13 cellular contexts compared by ENCODE assay signal in genomic region chr11:108278954-108279353, GRCh38. TPM values are rescaled to one million over a fixed set of nuclear protein-coding genes. Genes with fewer than 3 reads are reported as not detected.
DNase-seq lines count a peak whose midpoint lies in the region; ATAC-seq and TF ChIP-seq lines count a peak whose summit lies in the region.
"Had no signal": no experiment of that assay in that cellular context is flagged by ENCODE, and none has a peak within 500 bp of the region (broad histone marks: within the 10 kb centered on the region; RNA-seq: fewer than 3 reads in every experiment).

No MANE protein-coding gene starts in this region.

- peaks cover 89% of the 10 kb centered on the region for H3K36me3 Mint-ChIP-seq in activated T-helper 17 cell treated with anti-CD3 and anti-CD28 coated beads, Interleukin-2, amount 50 U/mL, for 72 hours (ENCODE audit: low read depth)
- H3K36me3 Mint-ChIP-seq in mesothelial cell of epicardium: peaks cover 36% of the 10 kb centered on the region

- peaks cover 32% of the 10 kb centered on the region for H3K4me1 Mint-ChIP-seq in activated T-helper 17 cell treated with anti-CD3 and anti-CD28 coated beads, Interleukin-2, amount 50 U/mL, for 72 hours
- H3K4me1 Mint-ChIP-seq in mesothelial cell of epicardium: peaks cover 30% of the 10 kb centered on the region

- H3K27ac Mint-ChIP-seq in activated T-helper 17 cell treated with anti-CD3 and anti-CD28 coated beads, Interleukin-2, amount 50 U/mL, for 72 hours: peak overlapping the region; percentile 68
- peak overlapping the region; percentile 94 for H3K27ac Mint-ChIP-seq in mesothelial cell of epicardium

- no peaks in the 10 kb centered on the region for H3K27me3 ChIP-seq in left ventricle myocardium inferior (ENCODE audit: low read depth)
- no peaks in the 10 kb centered on the region for H3K27me3 ChIP-seq in thoracic aorta (replicated peaks; ENCODE audit: insufficient read depth)
- H3K27me3 ChIP-seq: neutrophil had no signal

- DNase-seq in left ventricle myocardium inferior: no peak
- no peak for DNase-seq in left cardiac atrium
- no peak for DNase-seq in mesothelial cell of epicardium (ENCODE audit: low spot score in 2 of 2, unreplicated experiment in 2 of 2)
- DNase-seq in thoracic aorta (ENCODE audit: low spot score): no peak
- DNase-seq in NCI-H69 (lab: John Stamatoyannopoulos, UW): no peak
- no peak for DNase-seq in anterior cingulate cortex (lab: John Stamatoyannopoulos, UW)
- DNase-seq: DND-41; NCI-H1092; stimulated activated naive CD4-positive, alpha-beta T cell treated with Interleukin-2 at 50 U/mL for 16 hours had no signal

- H3K27me3 Mint-ChIP-seq in activated T-helper 17 cell treated with anti-CD3 and anti-CD28 coated beads, Interleukin-2, amount 50 U/mL, for 72 hours: no peaks in the 10 kb centered on the region
- no peaks in the 10 kb centered on the region for H3K27me3 Mint-ChIP-seq in mesothelial cell of epicardium (ENCODE audit: low read depth)

- TF ChIP-seq CTCF in left ventricle myocardium inferior (IDR thresholded peaks at IDR 0.05; ENCODE audit: borderline replicate concordance) (no peak), mesothelial cell of epicardium (IDR thresholded peaks at IDR 0.05; ENCODE audit: unreplicated experiment) (no peak), thoracic aorta (IDR thresholded peaks at IDR 0.05) (no peak)

- H3K4me1 ChIP-seq in left ventricle myocardium inferior (peaks cover 4% of the 10 kb centered on the region), thoracic aorta (ENCODE audit: control insufficient read depth in 1 of 2, low read depth in 2 of 2) (peaks cover 0 to 18% of the 10 kb centered on the region in 2 donors)

- ATAC-seq in left cardiac atrium (no peak), thoracic aorta (ENCODE audit: insufficient number of reproducible peaks, low FRiP score, low read depth) (no peak), HG03280 (IDR thresholded peaks at IDR 0.05; ENCODE audit: unreplicated experiment) (no peak)
- no peak for ATAC-seq in activated T-helper 17 cell treated with anti-CD3 and anti-CD28 coated beads, Interleukin-2, amount 50 U/mL, for 72 hours (replicated peaks)
- ATAC-seq: K562 had no signal

- H3K4me3 Mint-ChIP-seq in activated T-helper 17 cell treated with anti-CD3 and anti-CD28 coated beads, Interleukin-2, amount 50 U/mL, for 72 hours: no peak overlapping the region
- H3K4me3 Mint-ChIP-seq in mesothelial cell of epicardium: peak overlapping the region; percentile 15

- peaks cover 17% of the 10 kb centered on the region for H3K9me3 ChIP-seq in left ventricle myocardium inferior (replicated peaks)
- no peaks in the 10 kb centered on the region for H3K9me3 ChIP-seq in thoracic aorta
- H3K9me3 ChIP-seq: neutrophil had no signal

- H3K27ac ChIP-seq in left ventricle myocardium inferior (replicated peaks) (peak overlapping the region; percentile 60), thoracic aorta (peak overlapping the region; percentile 41 to 46)
- H3K27ac ChIP-seq: neutrophil had no signal

- intact Hi-C loops in left ventricle myocardium inferior (cut with micrococcal nuclease) (no loop called here), left cardiac atrium (cut with DNase I) (loop anchor here in 1 of 2 donors (10.0 kb wide), 1 partner anchor 134 kb away; no protein-coding TSS in a partner anchor)

- H3K9me3 Mint-ChIP-seq in activated T-helper 17 cell treated with anti-CD3 and anti-CD28 coated beads, Interleukin-2, amount 50 U/mL, for 72 hours: peaks cover 6% of the 10 kb centered on the region
- peaks cover 24% of the 10 kb centered on the region for H3K9me3 Mint-ChIP-seq in mesothelial cell of epicardium

- H3K4me3 ChIP-seq in left ventricle myocardium inferior (no peak overlapping the region), thoracic aorta (no peak overlapping the region)
- H3K4me3 ChIP-seq: K562 had no signal

- H3K36me3 ChIP-seq in left ventricle myocardium inferior (peaks cover 64% of the 10 kb centered on the region), thoracic aorta (peaks cover 24% of the 10 kb centered on the region)

RNA-seq across cellular contexts. Expression of gene ATM, which starts 56.1 kb away (rescaled TPM):
- total RNA-seq in left ventricle myocardium inferior: 30.1 TPM
- total RNA-seq in left cardiac atrium: 10 to 100 TPM; 40.8 to 43.0 TPM
- 10 to 100 TPM; 43.6 to 89.7 TPM for total RNA-seq in activated T-helper 17 cell treated with anti-CD3 and anti-CD28 coated beads, Interleukin-2, amount 50 U/mL, for 72 hours
- total RNA-seq in mesothelial cell of epicardium: 73.3 to 81.6 TPM (median 78.0 TPM) in 3 replicates
- 10 to 100 TPM; 70.4 to 85.1 TPM for total RNA-seq in thoracic aorta

RNA-seq across cellular contexts. Expression of gene NPAT, which starts 56.5 kb away (rescaled TPM):
- total RNA-seq in left ventricle myocardium inferior (6.3 TPM), left cardiac atrium (1 to 10 TPM; 8.6 to 8.9 TPM), mesothelial cell of epicardium (16.4 to 18.8 TPM (median 17.7 TPM) in 3 replicates), thoracic aorta (10 to 100 TPM; 18.8 to 21.0 TPM)
- 10 to 100 TPM; 34.0 to 44.5 TPM for total RNA-seq in activated T-helper 17 cell treated with anti-CD3 and anti-CD28 coated beads, Interleukin-2, amount 50 U/mL, for 72 hours
